In the genomic region with DNA sequence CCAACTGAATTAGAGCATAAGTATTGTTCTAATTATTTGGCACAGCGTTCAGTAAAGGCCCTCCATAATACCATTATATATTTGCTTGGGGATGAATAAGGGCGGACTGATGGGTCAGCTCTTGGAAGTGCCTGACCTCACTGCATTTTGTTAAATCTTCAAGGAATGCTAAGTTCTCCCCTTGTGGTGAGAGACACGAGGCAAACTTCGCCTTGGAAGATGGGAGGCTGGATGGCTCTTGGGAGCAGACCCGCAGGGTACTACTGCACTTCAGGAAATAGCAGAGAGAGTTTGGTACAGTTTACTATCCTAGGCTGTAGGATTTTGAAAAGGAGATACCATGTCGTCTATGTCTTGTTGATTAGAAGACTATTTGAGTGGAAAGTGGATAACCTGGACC, we compare ENCODE assay signal across 12 cellular contexts.
DNase-seq lines count a peak whose midpoint lies in the region; ATAC-seq and TF ChIP-seq lines count a peak whose summit lies in the region.
"Had no signal": no experiment of that assay in that cellular context is flagged by ENCODE, and none has a peak within 500 bp of the region (broad histone marks: within the 10 kb centered on the region; RNA-seq: fewer than 3 reads in every experiment).

No MANE protein-coding gene starts in this region.

- H3K4me3 Mint-ChIP-seq in activated naive CD4-positive, alpha-beta T cell treated with anti-CD3 and anti-CD28 coated beads, Interleukin-2, amount 10 ng/mL, durations not matched to agents 7 days and 5 days: peak overlapping the region; percentile 93
- peak overlapping the region; percentile 96 for H3K4me3 Mint-ChIP-seq in activated B cell treated with CpG ODN at 0.5 μM for 24 hours

- no peak overlapping the region for H3K4me3 ChIP-seq in fibroblast of pulmonary artery (replicated peaks; ENCODE audit: low read depth, low read length)
- H3K4me3 ChIP-seq in skeletal muscle tissue (ENCODE audit: low read length in 3 of 3): peak overlapping the region in 2 of 3 donors; percentile 89 to 100

- peak overlapping the region; percentile 94 for H3K27ac Mint-ChIP-seq in activated naive CD4-positive, alpha-beta T cell treated with anti-CD3 and anti-CD28 coated beads, Interleukin-2, amount 10 ng/mL, durations not matched to agents 7 days and 5 days
- H3K27ac Mint-ChIP-seq in activated B cell treated with CpG ODN at 0.5 μM for 24 hours: peak overlapping the region; percentile 95

- peaks cover 3 to 15% (median 6%) of the 10 kb centered on the region in 3 donors for H3K4me1 ChIP-seq in skeletal muscle tissue (ENCODE audit: control insufficient read depth in 3 of 3, insufficient read depth in 3 of 3, low read length in 3 of 3)

- H3K27me3 Mint-ChIP-seq in activated naive CD4-positive, alpha-beta T cell treated with anti-CD3 and anti-CD28 coated beads, Interleukin-2, amount 10 ng/mL, durations not matched to agents 7 days and 5 days: no peaks in the 10 kb centered on the region
- no peaks in the 10 kb centered on the region for H3K27me3 Mint-ChIP-seq in activated B cell treated with CpG ODN at 0.5 μM for 24 hours

- no peaks in the 10 kb centered on the region for H3K9me3 ChIP-seq in skeletal muscle tissue (ENCODE audit: control insufficient read depth in 3 of 3, low read length in 3 of 3)

- ATAC-seq in activated B cell treated with CpG ODN at 0.5 μM for 24 hours (ENCODE audit: low read depth) (no peak), GM18498 (IDR thresholded peaks at IDR 0.05; ENCODE audit: unreplicated experiment) (no peak), HG03460 (IDR thresholded peaks at IDR 0.05; ENCODE audit: unreplicated experiment) (no peak)

- CTCF ChIA-PET in activated naive CD4-positive, alpha-beta T cell treated with anti-CD3 and anti-CD28 coated beads, Interleukin-2, amount 10 ng/mL, durations not matched to agents 7 days and 5 days (lab: Charles Lee): no interaction called here
- CTCF ChIA-PET in activated B cell treated with CpG ODN at 0.5 μM for 24 hours (lab: Charles Lee): no interaction called here

- H3K27ac ChIP-seq in skeletal muscle tissue (ENCODE audit: low read depth, low read length): no peak overlapping the region

- peak overlapping the region in 1 of 3 donors; percentile 15 for H3K9ac ChIP-seq in skeletal muscle tissue (ENCODE audit: low read depth in 1 of 3, low read length in 3 of 3)

- POLR2A ChIA-PET in activated B cell treated with CpG ODN at 0.5 μM for 24 hours (lab: Charles Lee): interaction anchor here (0.9 kb wide), 1 partner anchor 34 kb away, joined by 4 read pairs; no protein-coding TSS in a partner anchor

- peaks cover 3 to 6% (median 4%) of the 10 kb centered on the region in 3 donors for H3K36me3 ChIP-seq in skeletal muscle tissue (ENCODE audit: control insufficient read depth in 3 of 3, insufficient read depth in 3 of 3, low read length in 3 of 3)

- no peak for TF ChIP-seq CTCF in activated B cell treated with CpG ODN at 0.5 μM for 24 hours (IDR thresholded peaks at IDR 0.05)
- no peak for TF ChIP-seq CTCF in fibroblast of pulmonary artery (IDR thresholded peaks at IDR 0.05; ENCODE audit: low read length, missing control alignments)

- intact Hi-C loops in activated B cell treated with CpG ODN at 0.5 μM for 24 hours (cut with micrococcal nuclease): loop anchor here (2.0 to 10.0 kb wide), 4 partner anchors 33 to 259 kb away; a partner anchor contains a TSS

- peaks cover 33% of the 10 kb centered on the region for H3K4me1 Mint-ChIP-seq in activated naive CD4-positive, alpha-beta T cell treated with anti-CD3 and anti-CD28 coated beads, Interleukin-2, amount 10 ng/mL, durations not matched to agents 7 days and 5 days
- peaks cover 29% of the 10 kb centered on the region for H3K4me1 Mint-ChIP-seq in activated B cell treated with CpG ODN at 0.5 μM for 24 hours

- DNase-seq in activated naive CD4-positive, alpha-beta T cell treated with anti-CD3 and anti-CD28 coated beads, Interleukin-2, amount 10 ng/mL, durations not matched to agents 7 days and 5 days: no peak
- DNase-seq in activated naive CD4-positive, alpha-beta T cell treated with Interleukin-2 at 50 U/mL for 16 hours: no peak
- no peak for DNase-seq in activated B cell treated with CpG ODN at 0.5 μM for 24 hours
- peak; percentile 4 for DNase-seq in fibroblast of pulmonary artery (ENCODE audit: low read depth)
- DNase-seq in NCI-H1930 (lab: John Stamatoyannopoulos, UW): no peak
- DNase-seq: AML-193; effector memory CD4-positive, alpha-beta T cell; kidney; NCI-H524 treated with DMSO at 0.1 percent for 48 hours had no signal

- H3K27me3 ChIP-seq in skeletal muscle tissue (ENCODE audit: control insufficient read depth in 3 of 3, insufficient read depth in 3 of 3, low read length in 3 of 3): no peaks in the 10 kb centered on the region

- H3K9me3 Mint-ChIP-seq in activated naive CD4-positive, alpha-beta T cell treated with anti-CD3 and anti-CD28 coated beads, Interleukin-2, amount 10 ng/mL, durations not matched to agents 7 days and 5 days: peaks cover 5% of the 10 kb centered on the region
- H3K9me3 Mint-ChIP-seq in activated B cell treated with CpG ODN at 0.5 μM for 24 hours: peaks cover 2% of the 10 kb centered on the region

- peaks cover 27% of the 10 kb centered on the region for H3K36me3 Mint-ChIP-seq in activated naive CD4-positive, alpha-beta T cell treated with anti-CD3 and anti-CD28 coated beads, Interleukin-2, amount 10 ng/mL, durations not matched to agents 7 days and 5 days
- H3K36me3 Mint-ChIP-seq in activated B cell treated with CpG ODN at 0.5 μM for 24 hours (ENCODE audit: low read depth): peaks cover 13% of the 10 kb centered on the region
